In the genomic region with DNA sequence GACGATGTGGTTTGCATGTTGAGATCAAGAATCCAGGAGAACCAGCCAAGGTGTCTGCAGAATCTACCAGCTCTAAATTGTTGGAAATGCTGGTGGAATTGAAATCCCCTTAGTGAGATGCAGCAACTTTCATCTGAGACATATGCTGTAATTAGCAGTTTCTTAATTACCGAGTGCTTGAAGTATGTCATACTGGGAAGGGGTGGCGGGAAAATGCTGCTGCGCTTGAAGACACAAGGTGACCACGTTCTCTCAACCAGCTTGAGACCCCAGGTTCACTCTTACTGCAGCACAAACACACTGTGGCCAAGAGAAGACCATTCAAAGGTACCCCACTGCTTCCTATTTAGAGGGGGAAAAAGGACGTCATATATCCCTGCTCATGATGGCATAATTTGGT, we compare ENCODE assay signal across 22 cellular contexts. TPM values are rescaled to one million over a fixed set of nuclear protein-coding genes. Genes with fewer than 3 reads are reported as not detected.
DNase-seq lines count a peak whose midpoint lies in the region; ATAC-seq, FAIRE-seq and TF ChIP-seq lines count a peak whose summit lies in the region.
"Had no signal": no experiment of that assay in that cellular context is flagged by ENCODE, and none has a peak within 500 bp of the region (broad histone marks: within the 10 kb centered on the region; RNA-seq: fewer than 3 reads in every experiment).

No MANE protein-coding gene starts in this region.

- H3K36me3 Mint-ChIP-seq in Caco-2 (ENCODE audit: insufficient read depth, unreplicated experiment): no peaks in the 10 kb centered on the region
- H3K36me3 Mint-ChIP-seq: CD8-positive, alpha-beta T cell; IgD-negative memory B cell had no signal

- no peaks in the 10 kb centered on the region; the same call in 1 of the 2 replicates for H3K9me3 ChIP-seq in Caco-2
- no peaks in the 10 kb centered on the region for H3K9me3 ChIP-seq in body of pancreas
- H3K9me3 ChIP-seq in neuronal stem cell (replicated peaks in 1 of 2; ENCODE audit: control insufficient read depth in 2 of 2, insufficient read depth in 1 of 2, low read depth in 1 of 2, low read length in 2 of 2): no peaks in the 10 kb centered on the region
- H3K9me3 ChIP-seq: A549, BLaER1 had no signal

- no peak for ATAC-seq in body of pancreas
- ATAC-seq in HG03378 (IDR thresholded peaks at IDR 0.05; ENCODE audit: unreplicated experiment): no peak
- ATAC-seq: CD8-positive, alpha-beta T cell had no signal

- CTCF ChIA-PET in Caco-2 (lab: Charles Lee): no interaction called here

- no peak overlapping the region for H4K91ac ChIP-seq in neuronal stem cell (ENCODE audit: low read depth, low read length, poor library complexity)

- H3K36me3 ChIP-seq in Caco-2 (ENCODE audit: control insufficient read depth, insufficient read depth, low read length) (no peaks in the 10 kb centered on the region), body of pancreas (replicated peaks in 1 of 2; ENCODE audit: insufficient read depth in 1 of 2, low read depth in 2 of 2) (no peaks in the 10 kb centered on the region), neuronal stem cell (replicated peaks in 1 of 2; ENCODE audit: control insufficient read depth in 2 of 2, insufficient read depth in 2 of 2, low read length in 2 of 2) (no peaks in the 10 kb centered on the region)
- H3K36me3 ChIP-seq: BLaER1 had no signal

- no peak for TF ChIP-seq POLR2A in body of pancreas (IDR thresholded peaks at IDR 0.05)

- peaks cover 4% of the 10 kb centered on the region for H3K27me3 Mint-ChIP-seq in Caco-2 (ENCODE audit: insufficient read depth, unreplicated experiment)

- H2AK5ac ChIP-seq in neuronal stem cell (ENCODE audit: low read depth, low read length): no peak overlapping the region

- no peak overlapping the region for H4K8ac ChIP-seq in neuronal stem cell (ENCODE audit: low read depth, low read length)

- H3K4me3 Mint-ChIP-seq in Caco-2 (ENCODE audit: unreplicated experiment): no peak overlapping the region
- H3K4me3 Mint-ChIP-seq: CD8-positive, alpha-beta T cell; IgD-negative memory B cell had no signal

- intact Hi-C loops in Caco-2 (cut with micrococcal nuclease; ENCODE audit: unreplicated experiment): no loop called here
- intact Hi-C loops in body of pancreas (cut with DNase I): no loop called here

- H3K27me3 ChIP-seq in Caco-2 (replicated peaks; ENCODE audit: control insufficient read depth, insufficient read depth, low read length): no peaks in the 10 kb centered on the region
- no peaks in the 10 kb centered on the region for H3K27me3 ChIP-seq in body of pancreas
- no peaks in the 10 kb centered on the region for H3K27me3 ChIP-seq in neuronal stem cell (ENCODE audit: control insufficient read depth in 3 of 3, insufficient read depth in 3 of 3, low read depth in 1 of 3, low read length in 3 of 3)
- H3K27me3 ChIP-seq: BLaER1 had no signal

- H3K23ac ChIP-seq in neuronal stem cell (ENCODE audit: low read depth, low read length, poor library complexity): no peak overlapping the region

- peak; percentile 59 for FAIRE-seq in HTR-8/SVneo (lab: Jason Lieb, UNC)
- FAIRE-seq: A549, D721Med had no signal

- no peak overlapping the region for H2BK120ac ChIP-seq in neuronal stem cell (ENCODE audit: low read depth, low read length)

- no peak overlapping the region for H3K4me2 ChIP-seq in neuronal stem cell (ENCODE audit: insufficient read depth, low read length, poor library complexity, severe bottlenecking)
- H3K4me2 ChIP-seq: BLaER1 had no signal

- H3K4ac ChIP-seq in neuronal stem cell (ENCODE audit: low read length): no peak overlapping the region

- H3K9ac ChIP-seq in neuronal stem cell (ENCODE audit: low read depth, low read length, poor library complexity): no peak overlapping the region
- H3K9ac ChIP-seq: BLaER1 had no signal

- DNase-seq in Caco-2 (no peak), HTR-8/SVneo (ENCODE audit: insufficient read length, low spot score) (no peak), body of pancreas (no peak), neuronal stem cell (ENCODE audit: low spot score) (no peak), inferior parietal cortex (ENCODE audit: extremely low spot score) (no peak), NCI-H2029 (lab: John Stamatoyannopoulos, UW) (no peak)
- DNase-seq: CD8-positive, alpha-beta T cell; DMS79; Karpas-422; NCI-H1048; NCI-H1436; NCI-H1930; NCI-H446 treated with DMSO at 0.1 percent for 48 hours; NCI-H748 treated with DMSO at 0.1 percent for 48 hours; NK-92 treated with Interleukin-12 subunit alpha and Interleukin-12 subunit beta, amount 100 ng/mL, for 24 hours; Right ventricle myocardium superior had no signal

- H3K9me3 Mint-ChIP-seq in Caco-2 (ENCODE audit: unreplicated experiment): peaks cover 8% of the 10 kb centered on the region
- H3K9me3 Mint-ChIP-seq: CD8-positive, alpha-beta T cell; IgD-negative memory B cell had no signal

- H3K18ac ChIP-seq in neuronal stem cell (ENCODE audit: low read length): no peak overlapping the region

- H3K27ac Mint-ChIP-seq in Caco-2 (ENCODE audit: unreplicated experiment): peak overlapping the region; percentile 40
- H3K27ac Mint-ChIP-seq: CD8-positive, alpha-beta T cell; IgD-negative memory B cell had no signal

- peak overlapping the region; percentile 41 for H2AFZ ChIP-seq in neuronal stem cell (ENCODE audit: low read length)

- H3K4me1 Mint-ChIP-seq in Caco-2 (ENCODE audit: low read depth, unreplicated experiment): peaks cover 11% of the 10 kb centered on the region
- H3K4me1 Mint-ChIP-seq: IgD-negative memory B cell had no signal

- BruUV-seq in Caco-2 (replicated peaks; lab: Mats Ljungman, UMichigan): no TSS peak

- peak overlapping the region in 3 of 4 donors; percentile 7 to 55 (median 54) for H3K27ac ChIP-seq in body of pancreas
- no peak overlapping the region for H3K27ac ChIP-seq in neuronal stem cell (replicated peaks; ENCODE audit: low read length)
- H3K27ac ChIP-seq: A549, BLaER1, SK-N-MC had no signal

- POLR2A ChIA-PET in Caco-2 (lab: Charles Lee): no interaction called here

- TF ChIP-seq CTCF in Caco-2 (IDR thresholded peaks at IDR 0.05; ENCODE audit: insufficient read depth in 1 of 2, low read depth in 1 of 2, low read length in 1 of 2, severe bottlenecking in 1 of 2, unreplicated experiment in 1 of 2) (no peak), body of pancreas (IDR thresholded peaks at IDR 0.05) (no peak)

- 78% methylated on average over 6 of the region's 6 CpGs for WGBS in body of pancreas, 2 donors
- WGBS in neuronal stem cell (ENCODE audit: extremely low coverage in 2 of 2, insufficient read length in 2 of 2, insufficient replicate concordance in 1 of 2), 2 donors: no CpG with 5 or more reads among the region's 6 CpGs

- H2BK12ac ChIP-seq in neuronal stem cell (ENCODE audit: low read length): no peak overlapping the region

- H3K14ac ChIP-seq in neuronal stem cell (ENCODE audit: low read length): no peak overlapping the region

- H3K4me1 ChIP-seq in Caco-2 (peaks cover 18% of the 10 kb centered on the region; the same call in 1 of the 2 replicates), body of pancreas (no peaks in the 10 kb centered on the region), neuronal stem cell (ENCODE audit: control insufficient read depth in 2 of 2, insufficient read depth in 1 of 2, low read depth in 1 of 2, low read length in 2 of 2) (peaks cover 6 to 25% of the 10 kb centered on the region in 2 donors)

- no peaks in the 10 kb centered on the region for H3K79me1 ChIP-seq in neuronal stem cell (ENCODE audit: low read depth, low read length)

- H2BK15ac ChIP-seq in neuronal stem cell (ENCODE audit: low read length): no peak overlapping the region

- no peak overlapping the region for H3K4me3 ChIP-seq in Caco-2 (ENCODE audit: low read depth, low read length)
- H3K4me3 ChIP-seq in body of pancreas: no peak overlapping the region
- no peak overlapping the region for H3K4me3 ChIP-seq in neuronal stem cell (ENCODE audit: low read length in 2 of 2)
- H3K4me3 ChIP-seq: A549, BLaER1, SK-N-MC had no signal

- no peak overlapping the region for H2BK5ac ChIP-seq in neuronal stem cell (ENCODE audit: low read length)

RNA-seq across cellular contexts. Expression of gene PFDN4, which starts 59.0 kb away (rescaled TPM):
- total RNA-seq in Caco-2 (2022) (86.7 and 93.4 TPM in 2 replicates), body of pancreas (10 to 100 TPM; 16.5 to 48.8 TPM)
- 149 TPM for polyA plus RNA-seq in neuronal stem cell (2013, experiment 1 of 2)
- polyA plus RNA-seq in neuronal stem cell (2013, experiment 2 of 2): 155 TPM
